1 cellular context compared by ENCODE assay signal in genomic region chr4:109472343-109472761, GRCh38.
TF ChIP-seq lines count a peak whose summit lies in the region.

No MANE protein-coding gene starts in this region.

TF ChIP-seq in K562, 482 proteins besides CTCF, POLR2A, EP300 and RAD21 (continued from another document):
- no peak for TF ChIP-seq ZNF639 (CRISPR knock-in tag; conservative IDR thresholded peaks at IDR 0.05 in 1 of 2, IDR thresholded peaks at IDR 0.05 in 1 of 2)
- TF ChIP-seq JUND (IDR thresholded peaks at IDR 0.05; ENCODE audit: borderline replicate concordance, low read depth, low read length): peak; percentile 57
- TF ChIP-seq JUND (tag; IDR thresholded peaks at IDR 0.05; ENCODE audit: borderline replicate concordance, low read depth, low read length): peak; percentile 86
- 0 out of 2 replicates have a peak, but pooled peaks have one; percentile 15 for TF ChIP-seq IRF9 (tag; IDR thresholded peaks at IDR 0.05)
- TF ChIP-seq HMBOX1 (IDR thresholded peaks at IDR 0.05): peak; percentile 95
- TF ChIP-seq PHB2 (IDR thresholded peaks at IDR 0.05; ENCODE audit: low read depth): no peak
- TF ChIP-seq ZNF511 (CRISPR knock-in tag; IDR thresholded peaks at IDR 0.05): no peak
- TF ChIP-seq NFE2 (IDR thresholded peaks at IDR 0.05; ENCODE audit: low read depth): peak; percentile 59; the same call in 1 of the 2 replicates
- TF ChIP-seq HMGXB4 (CRISPR knock-in tag; IDR thresholded peaks at IDR 0.05): no peak
- TF ChIP-seq KLF10 (CRISPR knock-in tag; IDR thresholded peaks at IDR 0.05): no peak
- no peak for TF ChIP-seq MGA (IDR thresholded peaks at IDR 0.05)
- TF ChIP-seq ZNF668 (CRISPR knock-in tag; IDR thresholded peaks at IDR 0.05): no peak
- no peak for TF ChIP-seq ZNF277 (CRISPR knock-in tag; IDR thresholded peaks at IDR 0.05; ENCODE audit: borderline replicate concordance)
- no peak for TF ChIP-seq MED1 (CRISPR knock-in tag; IDR thresholded peaks at IDR 0.05; ENCODE audit: borderline replicate concordance)
- 0 out of 2 replicates have a peak, but pooled peaks have one; percentile 35 for TF ChIP-seq SMARCA4 (IDR thresholded peaks at IDR 0.05)
- TF ChIP-seq ZNF24 (IDR thresholded peaks at IDR 0.05): no peak
- no peak for TF ChIP-seq TFAM (CRISPR knock-in tag; conservative IDR thresholded peaks at IDR 0.05)
